ENCODE assay signal across 21 cellular contexts in the genomic region with DNA sequence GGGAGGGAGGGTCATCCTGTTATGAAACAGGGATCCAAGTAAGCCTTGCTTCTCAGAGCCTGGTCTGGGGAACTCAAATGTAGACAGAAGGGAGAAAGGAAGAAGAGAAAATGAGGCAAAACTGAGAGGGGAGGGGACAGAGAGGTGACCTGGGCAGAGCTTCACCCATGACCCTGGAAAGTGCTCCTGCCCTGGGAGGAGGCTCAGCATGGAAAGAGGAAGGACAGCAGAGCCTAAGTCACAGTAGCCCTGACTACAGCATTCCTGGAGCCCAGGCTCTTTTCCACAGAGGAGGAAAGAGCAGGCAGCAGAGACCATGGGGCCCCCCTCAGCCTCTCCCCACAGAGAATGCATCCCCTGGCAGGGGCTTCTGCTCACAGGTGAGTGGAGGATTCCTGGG. TPM values are rescaled to one million over a fixed set of nuclear protein-coding genes. Genes with fewer than 3 reads are reported as not detected.
"Had no signal": no experiment of that assay in that cellular context is flagged by ENCODE, and none has a peak within 500 bp of the region (broad histone marks: within the 10 kb centered on the region; RNA-seq: fewer than 3 reads in every experiment).

Gene CEACAM3 (plus strand): TSS at position 226 of the 400 bp plus-strand sequence. CDS start 91 bp downstream, at position 317.

- H3K4me3 ChIP-seq: esophagus squamous epithelium, hepatocyte, neural progenitor cell, ovary, sigmoid colon had no signal

- H3K4me1 Mint-ChIP-seq: mesothelial cell of epicardium, neural progenitor cell had no signal

- H3K27ac Mint-ChIP-seq: activated B cell treated with CpG ODN at 0.5 μM for 24 hours; activated CD4-positive, alpha-beta memory T cell treated with anti-CD3 and anti-CD28 coated beads for 36 hours; activated naive CD8-positive, alpha-beta T cell; activated T-helper 1 cell treated with anti-CD3 and anti-CD28 coated beads, Interleukin-12 subunit alpha, Interleukin-12 subunit beta, Interleukin-2, Interleukin-4 antibody, amounts not matched to agents 30 ng/mL and 10 ng/mL and 1 ng/mL, durations not matched to agents 14 hours and 24 hours and 36 hours; effector memory CD8-positive, alpha-beta T cell; mesothelial cell of epicardium; neural progenitor cell; stimulated activated memory B cell treated with anti-CD40 and anti-IgM and Interleukin-4, amounts not matched to agents 10 μg/mL and 1 μg/mL and 100 μg/mL, for 72 hours had no signal

- H3K27ac ChIP-seq: esophagus squamous epithelium, hepatocyte, neural progenitor cell, ovary, sigmoid colon had no signal

- H3K27me3 ChIP-seq: ovary had no signal

- DNase-seq: activated B cell treated with CpG ODN at 0.5 μM for 24 hours; activated CD4-positive, alpha-beta memory T cell treated with anti-CD3 and anti-CD28 coated beads for 36 hours; activated CD4-positive, alpha-beta T cell treated with anti-CD3 and anti-CD28 coated beads for 4 hours; activated T-cell treated with anti-CD3 and anti-CD28 coated beads for 4 hours; amniotic stem cell; effector memory CD8-positive, alpha-beta T cell; esophagus squamous epithelium; ovary; sigmoid colon; stimulated activated CD4-positive, alpha-beta T cell treated with anti-CD3 and anti-CD28 coated beads, Interleukin-4, amount 100 ng/mL, for 4 hours; T-helper 2 cell had no signal

- H3K9me3 Mint-ChIP-seq: activated B cell treated with CpG ODN at 0.5 μM for 24 hours; activated CD4-positive, alpha-beta memory T cell treated with anti-CD3 and anti-CD28 coated beads for 36 hours; activated T-helper 1 cell treated with anti-CD3 and anti-CD28 coated beads, Interleukin-12 subunit alpha, Interleukin-12 subunit beta, Interleukin-2, Interleukin-4 antibody, amounts not matched to agents 30 ng/mL and 10 ng/mL and 1 ng/mL, durations not matched to agents 14 hours and 24 hours and 36 hours; effector memory CD8-positive, alpha-beta T cell; neural progenitor cell; stimulated activated memory B cell treated with anti-CD40 and anti-IgM and Interleukin-4, amounts not matched to agents 10 μg/mL and 1 μg/mL and 100 μg/mL, for 72 hours had no signal

- H3K4me1 ChIP-seq: neural progenitor cell, sigmoid colon had no signal

- ATAC-seq: effector memory CD8-positive, alpha-beta T cell; stimulated activated memory B cell treated with anti-CD40 and anti-IgM and Interleukin-4, amounts not matched to agents 10 μg/mL and 1 μg/mL and 100 μg/mL, for 72 hours had no signal

- H3K36me3 Mint-ChIP-seq: activated CD4-positive, alpha-beta memory T cell treated with anti-CD3 and anti-CD28 coated beads for 36 hours; activated naive CD8-positive, alpha-beta T cell; mesothelial cell of epicardium; neural progenitor cell; stimulated activated memory B cell treated with anti-CD40 and anti-IgM and Interleukin-4, amounts not matched to agents 10 μg/mL and 1 μg/mL and 100 μg/mL, for 72 hours had no signal

- H3K36me3 ChIP-seq: esophagus squamous epithelium, neural progenitor cell, ovary, sigmoid colon had no signal

- H3K4me3 Mint-ChIP-seq: activated B cell treated with CpG ODN at 0.5 μM for 24 hours; activated CD4-positive, alpha-beta memory T cell treated with anti-CD3 and anti-CD28 coated beads for 36 hours; activated naive CD8-positive, alpha-beta T cell; activated T-helper 1 cell treated with anti-CD3 and anti-CD28 coated beads, Interleukin-12 subunit alpha, Interleukin-12 subunit beta, Interleukin-2, Interleukin-4 antibody, amounts not matched to agents 30 ng/mL and 10 ng/mL and 1 ng/mL, durations not matched to agents 14 hours and 24 hours and 36 hours; effector memory CD8-positive, alpha-beta T cell; mesothelial cell of epicardium; neural progenitor cell; stimulated activated memory B cell treated with anti-CD40 and anti-IgM and Interleukin-4, amounts not matched to agents 10 μg/mL and 1 μg/mL and 100 μg/mL, for 72 hours had no signal

- H3K9me3 ChIP-seq: ovary, sigmoid colon had no signal

RNA-seq across cellular contexts. Expression of gene CEACAM3, which starts in this region (rescaled TPM):
- total RNA-seq: activated B cell treated with CpG ODN at 0.5 μM for 24 hours; activated CD4-positive, alpha-beta memory T cell treated with anti-CD3 and anti-CD28 coated beads for 36 hours; activated T-helper 1 cell treated with anti-CD3 and anti-CD28 coated beads, Interleukin-12 subunit alpha, Interleukin-12 subunit beta, Interleukin-2, Interleukin-4 antibody, amounts not matched to agents 30 ng/mL and 10 ng/mL and 1 ng/mL, durations not matched to agents 14 hours and 24 hours and 36 hours; dermis microvascular lymphatic vessel endothelial cell; hepatocyte; lung microvascular endothelial cell; mesothelial cell of epicardium; myocyte; ovary; pulmonary artery endothelial cell; sigmoid colon had no signal
- polyA plus RNA-seq: hepatocyte had no signal
